28 cellular contexts compared by ENCODE assay signal in genomic region chr1:245551536-245551935, GRCh38.
"Had no signal": no experiment of that assay in that cellular context is flagged by ENCODE, and none has a peak within 500 bp of the region (broad histone marks: within the 10 kb centered on the region; RNA-seq: fewer than 3 reads in every experiment).

No MANE protein-coding gene starts in this region.

- H3K36me3 Mint-ChIP-seq: naive thymus-derived CD8-positive, alpha-beta T cell; natural killer cell treated with Interleukin-12 subunit alpha and Interleukin-12 subunit beta and Interleukin-15 and Interleukin-18, amount 100 ng/mL, for 72 hours; neural progenitor cell; stimulated activated memory B cell treated with anti-CD40 and anti-IgM and Interleukin-4, amounts not matched to agents 10 μg/mL and 1 μg/mL and 100 μg/mL, for 72 hours; type B pancreatic cell had no signal

- FAIRE-seq: pancreas had no signal

- H3K9me3 Mint-ChIP-seq: natural killer cell treated with Interleukin-12 subunit alpha and Interleukin-12 subunit beta and Interleukin-15 and Interleukin-18, amount 100 ng/mL, for 72 hours; neural progenitor cell; type B pancreatic cell had no signal

- H3K4me1 Mint-ChIP-seq: stimulated activated memory B cell treated with anti-CD40 and anti-IgM and Interleukin-4, amounts not matched to agents 10 μg/mL and 1 μg/mL and 100 μg/mL, for 72 hours; stimulated activated naive CD8-positive, alpha-beta T cell treated with anti-CD3 and anti-CD28 coated beads, Interleukin-15, amount 100 ng/mL, for 72 hours had no signal

- H3K27ac Mint-ChIP-seq: naive thymus-derived CD8-positive, alpha-beta T cell; natural killer cell treated with Interleukin-12 subunit alpha and Interleukin-12 subunit beta and Interleukin-15 and Interleukin-18, amount 100 ng/mL, for 72 hours; neural progenitor cell; stimulated activated memory B cell treated with anti-CD40 and anti-IgM and Interleukin-4, amounts not matched to agents 10 μg/mL and 1 μg/mL and 100 μg/mL, for 72 hours; stimulated activated naive CD8-positive, alpha-beta T cell treated with anti-CD3 and anti-CD28 coated beads, Interleukin-15, amount 100 ng/mL, for 72 hours; type B pancreatic cell had no signal

- H3K4me3 Mint-ChIP-seq: naive thymus-derived CD8-positive, alpha-beta T cell; natural killer cell treated with Interleukin-12 subunit alpha and Interleukin-12 subunit beta and Interleukin-15 and Interleukin-18, amount 100 ng/mL, for 72 hours; neural progenitor cell; stimulated activated memory B cell treated with anti-CD40 and anti-IgM and Interleukin-4, amounts not matched to agents 10 μg/mL and 1 μg/mL and 100 μg/mL, for 72 hours; stimulated activated naive CD8-positive, alpha-beta T cell treated with anti-CD3 and anti-CD28 coated beads, Interleukin-15, amount 100 ng/mL, for 72 hours; type B pancreatic cell had no signal

- H3K4me3 ChIP-seq: neural progenitor cell, pancreas, prostate gland, right atrium auricular region, skin epidermis, smooth muscle cell, spleen, suprapubic skin, testis, tibial artery, transverse colon, upper lobe of right lung, uterus had no signal

- DNase-seq: naive thymus-derived CD8-positive, alpha-beta T cell; nucleus accumbens; pancreas; retina; spleen; stimulated activated CD4-positive, alpha-beta T cell treated with anti-CD3 and anti-CD28 coated beads, Interleukin-12 subunit alpha, Interleukin-12 subunit beta, amount 100 ng/mL, for 4 hours; stimulated activated CD4-positive, alpha-beta T cell treated with anti-CD3 and anti-CD28 coated beads, Interleukin-1b, Interleukin-23, amount 100 ng/mL, for 48 hours; stimulated activated CD4-positive, alpha-beta T cell treated with anti-CD3 and anti-CD28 coated beads, Interleukin-4, amount 100 ng/mL, for 1 hour; stimulated activated CD4-positive, alpha-beta T cell treated with anti-CD3 and anti-CD28 coated beads, Interleukin-4, amount 100 ng/mL, for 4 hours; stimulated activated CD8-positive, alpha-beta memory T cell treated with anti-CD3 and anti-CD28 coated beads, Interleukin-4, amount 100 ng/mL, for 48 hours; stimulated activated naive CD4-positive, alpha-beta T cell; stimulated activated naive CD8-positive, alpha-beta T cell treated with anti-CD3 and anti-CD28 coated beads, Interleukin-15, amount 100 ng/mL, for 72 hours; stimulated activated naive CD8-positive, alpha-beta T cell treated with anti-CD3 and anti-CD28 coated beads, Interleukin-15, Interleukin-2, amounts not matched to agents 100 U/mL and 50 U/mL, for 24 hours; substantia nigra; testis; tibial artery; transverse colon; upper lobe of right lung; uterus had no signal
